Comparison of ENCODE assay signal across 8 cellular contexts in genomic region chr13:27131202-27131623, GRCh38. TPM values are rescaled to one million over a fixed set of nuclear protein-coding genes. Genes with fewer than 3 reads are reported as not detected.
DNase-seq lines count a peak whose midpoint lies in the region; ATAC-seq lines count a peak whose summit lies in the region.

No MANE protein-coding gene starts in this region.

- H2AFZ ChIP-seq in neuronal stem cell (ENCODE audit: low read length), result no peak overlapping the region

- no peaks in the 10 kb centered on the region for H3K27me3 ChIP-seq in SJCRH30
- H3K27me3 ChIP-seq in adipocyte (replicated peaks; ENCODE audit: control insufficient read depth, insufficient read depth, low read length), result no peaks in the 10 kb centered on the region
- H3K27me3 ChIP-seq in neuronal stem cell (ENCODE audit: control insufficient read depth in 3 of 3, insufficient read depth in 3 of 3, low read depth in 1 of 3, low read length in 3 of 3), result no peaks in the 10 kb centered on the region

- H3K4me3 Mint-ChIP-seq in naive thymus-derived CD8-positive, alpha-beta T cell, result peak overlapping the region in 5 of 10 donors; percentile 14 to 57 (median 40)

- peak overlapping the region; percentile 44 for H3K27ac ChIP-seq in SJCRH30
- no peak overlapping the region for H3K27ac ChIP-seq in neuronal stem cell (replicated peaks; ENCODE audit: low read length)

- no peak for DNase-seq in SJCRH30
- no peak for DNase-seq in adipocyte (ENCODE audit: low read depth)
- peak in 6 of 10 donors; percentile 8 to 47 (median 18) for DNase-seq in naive thymus-derived CD8-positive, alpha-beta T cell
- no peak for DNase-seq in DMS153 (lab: John Stamatoyannopoulos, UW)
- no peak for DNase-seq in anterior cingulate cortex (lab: John Stamatoyannopoulos, UW)
- DNase-seq in neuronal stem cell (ENCODE audit: low spot score), result no peak

- no peak overlapping the region for H3K23ac ChIP-seq in neuronal stem cell (ENCODE audit: low read depth, low read length, poor library complexity)

- H3K9me3 ChIP-seq in SJCRH30 (replicated peaks) (no peaks in the 10 kb centered on the region), adipocyte (ENCODE audit: control insufficient read depth, low read length) (peaks cover 6% of the 10 kb centered on the region), neuronal stem cell (replicated peaks in 1 of 2; ENCODE audit: control insufficient read depth in 2 of 2, insufficient read depth in 1 of 2, low read depth in 1 of 2, low read length in 2 of 2) (peaks cover 1 to 36% of the 10 kb centered on the region in 2 donors)

- H3K36me3 ChIP-seq in SJCRH30 (no peaks in the 10 kb centered on the region; the same call in 1 of the 2 replicates), adipocyte (ENCODE audit: control insufficient read depth, insufficient read depth, low read length, severe bottlenecking) (no peaks in the 10 kb centered on the region), neuronal stem cell (replicated peaks in 1 of 2; ENCODE audit: control insufficient read depth in 2 of 2, insufficient read depth in 2 of 2, low read length in 2 of 2) (peaks cover 0 to 11% of the 10 kb centered on the region in 2 donors)

- peak overlapping the region in 8 of 10 donors; percentile 0 to 70 (median 56) for H3K27ac Mint-ChIP-seq in naive thymus-derived CD8-positive, alpha-beta T cell

- H3K9ac ChIP-seq in adipocyte (ENCODE audit: low read length), result peak overlapping the region; percentile 55
- no peak overlapping the region for H3K9ac ChIP-seq in neuronal stem cell (ENCODE audit: low read depth, low read length, poor library complexity)

- no peak overlapping the region for H2BK12ac ChIP-seq in neuronal stem cell (ENCODE audit: low read length)

- peaks cover 5 to 12% (median 11%) of the 10 kb centered on the region in 3 donors for H3K36me3 Mint-ChIP-seq in naive thymus-derived CD8-positive, alpha-beta T cell

- peaks cover 33 to 88% (median 82%) of the 10 kb centered on the region in 4 donors for H3K4me1 Mint-ChIP-seq in naive thymus-derived CD8-positive, alpha-beta T cell

- no peak overlapping the region for H2AK5ac ChIP-seq in neuronal stem cell (ENCODE audit: low read depth, low read length)

- H3K9me3 Mint-ChIP-seq in naive thymus-derived CD8-positive, alpha-beta T cell, result peaks cover 0 to 19% (median 7%) of the 10 kb centered on the region in 9 donors

- no peaks in the 10 kb centered on the region for H3K27me3 Mint-ChIP-seq in naive thymus-derived CD8-positive, alpha-beta T cell

- H3K4me3 ChIP-seq in SJCRH30, result no peak overlapping the region
- H3K4me3 ChIP-seq in adipocyte (ENCODE audit: low read length), result peak overlapping the region; percentile 76
- no peak overlapping the region for H3K4me3 ChIP-seq in neuronal stem cell (ENCODE audit: low read length in 2 of 2)

- no peak overlapping the region for H3K4me2 ChIP-seq in neuronal stem cell (ENCODE audit: insufficient read depth, low read length, poor library complexity, severe bottlenecking)

- H2BK5ac ChIP-seq in neuronal stem cell (ENCODE audit: low read length), result no peak overlapping the region

- ATAC-seq in GM18519 (IDR thresholded peaks at IDR 0.05; ENCODE audit: low FRiP score, unreplicated experiment) (peak; percentile 83), HG02870 (IDR thresholded peaks at IDR 0.05; ENCODE audit: unreplicated experiment) (peak; percentile 82)
- ATAC-seq in naive thymus-derived CD8-positive, alpha-beta T cell, result peak; percentile 76 to 83

- POLR2A ChIA-PET in naive thymus-derived CD8-positive, alpha-beta T cell (lab: Charles Lee), result no interaction called here

- no peak overlapping the region for H3K14ac ChIP-seq in neuronal stem cell (ENCODE audit: low read length)

- peaks cover 2% of the 10 kb centered on the region for H3K79me1 ChIP-seq in neuronal stem cell (ENCODE audit: low read depth, low read length)

- H2BK15ac ChIP-seq in neuronal stem cell (ENCODE audit: low read length), result no peak overlapping the region

- H4K91ac ChIP-seq in neuronal stem cell (ENCODE audit: low read depth, low read length, poor library complexity), result no peak overlapping the region

- H3K18ac ChIP-seq in neuronal stem cell (ENCODE audit: low read length), result no peak overlapping the region

- H2BK120ac ChIP-seq in neuronal stem cell (ENCODE audit: low read depth, low read length), result no peak overlapping the region

- H3K4me1 ChIP-seq in SJCRH30 (peaks cover 20% of the 10 kb centered on the region), adipocyte (ENCODE audit: control insufficient read depth, insufficient read depth, low read length) (peaks cover 41% of the 10 kb centered on the region), neuronal stem cell (ENCODE audit: control insufficient read depth in 2 of 2, insufficient read depth in 1 of 2, low read depth in 1 of 2, low read length in 2 of 2) (no peaks in the 10 kb centered on the region)

- no peak overlapping the region for H4K8ac ChIP-seq in neuronal stem cell (ENCODE audit: low read depth, low read length)

- H3K4ac ChIP-seq in neuronal stem cell (ENCODE audit: low read length), result no peak overlapping the region

- WGBS in neuronal stem cell (ENCODE audit: extremely low coverage in 2 of 2, insufficient read length in 2 of 2, insufficient replicate concordance in 1 of 2), 2 donors, result no CpG with 5 or more reads among the region's 4 CpGs

RNA-seq across cellular contexts. Expression of gene USP12, which starts 40.4 kb away (rescaled TPM):
- 32.0 and 34.2 TPM in 2 replicates for total RNA-seq in SJCRH30 (2014; rRNA removed; shearing (Covaris generic))
- total RNA-seq in naive thymus-derived CD8-positive, alpha-beta T cell, result 10 to 100 TPM; 28.6 to 33.0 TPM
- 10 to 100 TPM in 2 of 3 donors, 1 to 10 TPM in 1; 9.3 to 17.4 (median 14.7) TPM for polyA plus RNA-seq in naive thymus-derived CD8-positive, alpha-beta T cell
- polyA plus RNA-seq in neuronal stem cell (2013, experiment 1 of 2), result 10.1 TPM
- polyA plus RNA-seq in neuronal stem cell (2013, experiment 2 of 2), result 10.0 TPM

Comparison
In these comparisons a context has a peak if more than half of its experiments do, and no peak if none do; other contexts are left out.
1. DNase-seq: peak in naive thymus-derived CD8-positive, alpha-beta T cell (6 of 10); none in SJCRH30 (0 of 2), adipocyte (single experiment), DMS153 (single experiment), anterior cingulate cortex (0 of 58) and neuronal stem cell (single experiment).
2. Peak in every context shown above with its lines, with median percentiles within 50 percentile points of each other: ATAC-seq.